ENCODE assay signal across 8 cellular contexts in genomic region chr4:121380448-121381147, GRCh38. TPM values are rescaled to one million over a fixed set of nuclear protein-coding genes. Genes with fewer than 3 reads are reported as not detected.
A peak's percentile ranks its signal among the peaks of the same experiment; 100 is the strongest.
DNase-seq lines count a peak whose midpoint lies in the region; ATAC-seq and TF ChIP-seq lines count a peak whose summit lies in the region.

TSS of gene QRFPR (minus strand) at chr4:121381018. CDS start at chr4:121380647, 371 bp downstream.

- H3K27ac Mint-ChIP-seq in H9 = no peak within 1 kb of the TSS; a peak in 1 of 7 replicates

- H2BK5ac ChIP-seq in H9 (ENCODE audit: insufficient read length, low read length) = no peak within 1 kb of the TSS

- peaks cover 10% of the 10 kb centered on the region for H3K23me2 ChIP-seq in H9 (ENCODE audit: insufficient read length, low read depth, low read length, poor library complexity, severe bottlenecking)

- no peak within 1 kb of the TSS for H2AFZ ChIP-seq in H9 (ENCODE audit: low read length)

- no peak for TF ChIP-seq POLR2A in sigmoid colon (IDR thresholded peaks at IDR 0.05)

- H4K20me1 ChIP-seq in H9 (ENCODE audit: control insufficient read depth, insufficient read depth, insufficient read length) = no peaks in the 10 kb centered on the region

- ATAC-seq in activated T-cell treated with anti-CD3 and anti-CD28 coated beads, Interleukin-2, amount 50 U/mL, for 4 hours = peak; percentile 59 to 65
- ATAC-seq in left cardiac atrium (peak; percentile 57 to 77), HG02938 (IDR thresholded peaks at IDR 0.05; ENCODE audit: unreplicated experiment) (no peak)

- DNase-seq in H9 (peak; percentile 70), left cardiac atrium (no peak), sigmoid colon (no peak), SK-N-DZ (ENCODE audit: low spot score) (no peak), DMS53 (lab: John Stamatoyannopoulos, UW) (no peak)
- DNase-seq in activated T-cell treated with anti-CD3 and anti-CD28 coated beads, Interleukin-2, amount 50 U/mL, for 4 hours = no peak
- DNase-seq in activated CD4-positive, CD25-positive, alpha-beta regulatory T cell treated with anti-CD3 and anti-CD28 coated beads, Interleukin-2, amount 50 U/mL, for 72 hours = no peak

- H3K14ac ChIP-seq in H9 (ENCODE audit: insufficient read depth, low read length) = 0 out of 2 replicates have a peak within 1 kb of the TSS, but pooled peaks have one; percentile 17

- TF ChIP-seq CTCF in H9 (conservative IDR thresholded peaks at IDR 0.05) = no peak
- TF ChIP-seq CTCF in sigmoid colon (IDR thresholded peaks at IDR 0.05) = no peak

- H3K4me3 Mint-ChIP-seq in H9 = peak within 1 kb of the TSS; percentile 59 to 89
- H3K4me3 Mint-ChIP-seq in activated T-cell treated with anti-CD3 and anti-CD28 coated beads, Interleukin-2, amount 50 U/mL, for 4 hours = peak within 1 kb of the TSS; percentile 32

- H3K56ac ChIP-seq in H9 (ENCODE audit: insufficient read length, low read depth, low read length) = no peak within 1 kb of the TSS

- peak within 1 kb of the TSS; percentile 12 to 47 (median 31) for H3K4me3 ChIP-seq in sigmoid colon

- no peak within 1 kb of the TSS for H3K23ac ChIP-seq in H9 (ENCODE audit: insufficient read length, low read depth, low read length)

- no peak within 1 kb of the TSS for H3T11ph ChIP-seq in H9 (ENCODE audit: low read length)

- WGBS in H9 (ENCODE audit: extremely low coverage, insufficient read length, low lambda C conversion rate) = no CpG with 5 or more reads among the region's 63 CpGs
- WGBS in sigmoid colon, 2 donors = 3 to 9% methylated on average over 63 of the region's 63 CpGs

- H3K4me1 ChIP-seq in H9 (ENCODE audit: insufficient read depth, low read length) = no peaks in the 10 kb centered on the region
- peaks cover 0 to 11% (median 10%) of the 10 kb centered on the region in 4 donors for H3K4me1 ChIP-seq in sigmoid colon

- peaks cover 0 to 1% of the 10 kb centered on the region in 2 experiments; a peak in 1 of 5 replicates for H3K9me3 Mint-ChIP-seq in H9
- H3K9me3 Mint-ChIP-seq in activated T-cell treated with anti-CD3 and anti-CD28 coated beads, Interleukin-2, amount 50 U/mL, for 4 hours = no peaks in the 10 kb centered on the region

- TF ChIP-seq EP300 in sigmoid colon (IDR thresholded peaks at IDR 0.05) = no peak

- peak within 1 kb of the TSS; percentile 32 for H3K4me2 ChIP-seq in H9 (ENCODE audit: insufficient read depth, insufficient read length, low read length)

- intact Hi-C loops in left cardiac atrium (cut with DNase I) (no loop called here), sigmoid colon (cut with DNase I) (no loop called here)

- H3K27ac ChIP-seq in H9 (ENCODE audit: insufficient read length, low read depth, low read length) (no peak within 1 kb of the TSS), sigmoid colon (no peak within 1 kb of the TSS)

- H3K27me3 ChIP-seq in H9 (ENCODE audit: insufficient read depth, low read length) = peaks cover 13% of the 10 kb centered on the region; the same call in 1 of the 2 replicates
- peaks cover 0 to 48% (median 17%) of the 10 kb centered on the region in 3 donors for H3K27me3 ChIP-seq in sigmoid colon

- no peaks in the 10 kb centered on the region for H3K79me1 ChIP-seq in H9 (ENCODE audit: insufficient read depth, low read depth, low read length, poor library complexity, severe bottlenecking)

- no peak within 1 kb of the TSS for H2BK15ac ChIP-seq in H9 (ENCODE audit: low read depth, low read length)

- H4K5ac ChIP-seq in H9 (ENCODE audit: insufficient read length, low read depth, low read length) = no peak within 1 kb of the TSS

- H3K9ac ChIP-seq in H9 (ENCODE audit: extremely low read depth, insufficient read length, low read length) = no peak within 1 kb of the TSS

- no peak within 1 kb of the TSS for H2BK120ac ChIP-seq in H9 (ENCODE audit: low read depth, low read length, poor library complexity, severe bottlenecking)

- H3K9me3 ChIP-seq in H9 (ENCODE audit: control insufficient read depth, low read depth, low read length) (no peaks in the 10 kb centered on the region), sigmoid colon (no peaks in the 10 kb centered on the region)

- peaks cover 0 to 2% (median 0%) of the 10 kb centered on the region in 3 experiments; a peak in 2 of 7 replicates for H3K36me3 Mint-ChIP-seq in H9 (ENCODE audit: insufficient read depth in 1 of 3, low read depth in 3 of 3)
- H3K36me3 Mint-ChIP-seq in activated T-cell treated with anti-CD3 and anti-CD28 coated beads, Interleukin-2, amount 50 U/mL, for 4 hours (ENCODE audit: insufficient read depth) = no peaks in the 10 kb centered on the region

- no peak within 1 kb of the TSS for H4K8ac ChIP-seq in H9 (replicated peaks; ENCODE audit: insufficient read length, low read depth, low read length)

- H3K36me3 ChIP-seq in sigmoid colon = no peaks in the 10 kb centered on the region

- no peak within 1 kb of the TSS for H2BK20ac ChIP-seq in H9 (ENCODE audit: low read depth, low read length, poor library complexity, severe bottlenecking)

- H2BK12ac ChIP-seq in H9 (ENCODE audit: insufficient read length, low read depth, low read length) = no peak within 1 kb of the TSS

- H3K4me1 Mint-ChIP-seq in H9 = peaks cover 6 to 8% of the 10 kb centered on the region in 2 experiments
- H3K4me1 Mint-ChIP-seq in activated T-cell treated with anti-CD3 and anti-CD28 coated beads, Interleukin-2, amount 50 U/mL, for 4 hours (ENCODE audit: low read depth) = peaks cover 6% of the 10 kb centered on the region

- no peak within 1 kb of the TSS for H3K4ac ChIP-seq in H9 (ENCODE audit: low read depth, low read length)

- H4K91ac ChIP-seq in H9 (ENCODE audit: insufficient read length, low read depth, low read length) = no peak within 1 kb of the TSS

- peak within 1 kb of the TSS; percentile 22 for H3K18ac ChIP-seq in H9 (ENCODE audit: insufficient read length, low read depth, low read length)

- H3K79me2 ChIP-seq in H9 (ENCODE audit: insufficient read depth, low read length) = no peaks in the 10 kb centered on the region

- peaks cover 68% of the 10 kb centered on the region for H3K27me3 Mint-ChIP-seq in H9 (ENCODE audit: low read depth)
- peaks cover 63% of the 10 kb centered on the region for H3K27me3 Mint-ChIP-seq in activated T-cell treated with anti-CD3 and anti-CD28 coated beads, Interleukin-2, amount 50 U/mL, for 4 hours (ENCODE audit: low read depth)

- H2AK5ac ChIP-seq in H9 (ENCODE audit: insufficient read length, low read length) = no peak within 1 kb of the TSS

RNA-seq across cellular contexts. Expression of gene QRFPR, which starts in this region (rescaled TPM):
- total RNA-seq in H9 (2021) = 0.48 and 0.63 TPM in 2 replicates
- not detected for total RNA-seq in activated T-cell treated with anti-CD3 and anti-CD28 coated beads, Interleukin-2, amount 50 U/mL, for 4 hours
- total RNA-seq in left cardiac atrium = under 1 TPM; 0.32 to 0.99 TPM
- under 1 TPM in 1 of 4 donors, not detected in 3; 0.71 TPM for total RNA-seq in sigmoid colon
- under 1 TPM in 1 of 3 donors, not detected in 2; 0.04 TPM for polyA plus RNA-seq in sigmoid colon
- not detected in 2 replicates for polyA plus RNA-seq in SK-N-DZ (2014; cell fraction: cytosol; rRNA removed)
- not detected in 2 replicates for polyA plus RNA-seq in SK-N-DZ (2014; cell fraction: nucleus; rRNA removed)

Comparison
In these comparisons a context has a peak if more than half of its experiments do, and no peak if none do; other contexts are left out.
1. Peak in DNase-seq and H3K4me2 ChIP-seq in H9; RNA of the gene not detected or under 1 TPM.
2. Peak in ATAC-seq in activated T-cell treated with anti-CD3 and anti-CD28 coated beads, Interleukin-2, amount 50 U/mL, for 4 hours; RNA of the gene not detected or under 1 TPM.
3. Peak in ATAC-seq in left cardiac atrium; RNA of the gene not detected or under 1 TPM.